In the genomic region with DNA sequence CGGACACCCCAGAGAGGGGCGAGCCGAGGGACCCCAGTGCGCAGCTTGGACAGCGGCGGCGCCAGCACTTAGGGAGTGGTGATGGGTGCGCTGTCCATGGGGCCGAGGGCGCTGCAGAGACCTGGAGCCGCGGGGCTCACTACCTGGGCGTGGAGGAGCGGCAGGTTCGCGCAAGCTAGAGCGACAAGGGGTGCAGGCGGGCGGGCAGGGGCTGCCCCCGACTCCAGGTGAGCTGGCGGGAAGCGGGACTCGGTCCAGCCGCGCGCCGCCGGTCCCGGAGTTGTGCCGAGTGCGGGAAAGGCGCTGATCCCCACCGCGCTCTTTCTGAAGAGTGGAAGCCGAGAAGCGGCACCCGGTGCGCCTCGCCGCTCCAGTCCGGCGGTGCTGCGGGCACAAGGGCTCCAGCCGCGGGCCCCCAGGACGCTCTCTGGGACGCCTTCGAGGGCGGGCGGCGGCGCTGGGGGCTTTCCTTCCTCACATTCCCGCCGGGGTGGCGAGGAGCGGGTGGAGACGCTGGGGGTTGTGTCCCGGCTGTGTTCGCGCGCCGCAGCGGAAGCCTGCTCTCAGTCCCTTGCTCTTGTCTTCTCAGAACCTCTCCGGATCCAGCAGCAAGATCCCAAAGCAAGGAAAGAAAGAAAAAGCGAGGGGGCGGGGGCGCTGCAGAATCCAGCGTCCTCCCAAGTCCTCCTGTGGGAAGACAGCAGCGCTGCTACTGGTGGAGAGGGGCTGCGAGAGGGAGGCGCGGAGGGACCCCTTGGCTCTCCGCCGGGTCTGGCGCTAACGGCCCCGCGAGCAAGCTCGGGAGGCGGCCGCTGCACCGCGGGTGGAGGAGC, we compare ENCODE assay signal across 9 cellular contexts. TPM values are rescaled to one million over a fixed set of nuclear protein-coding genes. Genes with fewer than 3 reads are reported as not detected.
DNase-seq lines count a peak whose midpoint lies in the region; ATAC-seq and TF ChIP-seq lines count a peak whose summit lies in the region.
"Had no signal": no experiment of that assay in that cellular context is flagged by ENCODE, and none has a peak within 500 bp of the region (broad histone marks: within the 10 kb centered on the region; RNA-seq: fewer than 3 reads in every experiment).

A gene with protein sequence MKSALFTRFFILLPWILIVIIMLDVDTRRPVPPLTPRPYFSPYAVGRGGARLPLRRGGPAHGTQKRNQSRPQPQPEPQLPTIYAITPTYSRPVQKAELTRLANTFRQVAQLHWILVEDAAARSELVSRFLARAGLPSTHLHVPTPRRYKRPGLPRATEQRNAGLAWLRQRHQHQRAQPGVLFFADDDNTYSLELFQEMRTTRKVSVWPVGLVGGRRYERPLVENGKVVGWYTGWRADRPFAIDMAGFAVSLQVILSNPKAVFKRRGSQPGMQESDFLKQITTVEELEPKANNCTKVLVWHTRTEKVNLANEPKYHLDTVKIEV (minus strand): TSS at position 610 of the 833 bp plus-strand sequence. CDS start 631 bp downstream, outside the sequence.

- no peak within 1 kb of the TSS for H2BK5ac ChIP-seq in mesenchymal stem cell (ENCODE audit: low read depth, low read length, poor library complexity, severe bottlenecking)

- intact Hi-C loops in transverse colon (cut with DNase I; ENCODE audit: low total_unique reads): no loop called here

- H4K8ac ChIP-seq in mesenchymal stem cell (ENCODE audit: low read length): peak within 1 kb of the TSS; percentile 67

- peak within 1 kb of the TSS; percentile 86 for H3K4me3 ChIP-seq in SK-N-MC
- peak within 1 kb of the TSS; percentile 66 for H3K4me3 ChIP-seq in effector memory CD4-positive, alpha-beta T cell (ENCODE audit: insufficient read depth, low read depth, low read length, poor library complexity, severe bottlenecking)
- H3K4me3 ChIP-seq in mesenchymal stem cell (ENCODE audit: insufficient read depth in 1 of 2, low read depth in 1 of 2, low read length in 2 of 2): peak within 1 kb of the TSS; percentile 52 to 75
- H3K4me3 ChIP-seq in transverse colon: peak within 1 kb of the TSS; percentile 27 to 56 (median 32)

- peak within 1 kb of the TSS; percentile 99 for H3K4me2 ChIP-seq in mesenchymal stem cell (ENCODE audit: low read length, poor library complexity, severe bottlenecking)

- peak within 1 kb of the TSS in 1 of 2 experiments; percentile 9 for H3K23ac ChIP-seq in mesenchymal stem cell (ENCODE audit: low read length in 2 of 2)

- TF ChIP-seq POLR2A in transverse colon (IDR thresholded peaks at IDR 0.05): no peak

- H3K18ac ChIP-seq in mesenchymal stem cell (ENCODE audit: low read depth in 1 of 2, low read length in 2 of 2): no peak within 1 kb of the TSS

- DNase-seq in NCI-H82 (lab: John Stamatoyannopoulos, UW) (peak; percentile 61), NCI-H82 treated with DMSO at 0.1 percent for 48 hours (lab: John Stamatoyannopoulos, UW; ENCODE audit: unreplicated experiment) (no peak), SK-N-MC (ENCODE audit: low read depth, low spot score) (no peak), mesenchymal stem cell (peak; percentile 41), transverse colon (no peak)
- no peak for DNase-seq in effector memory CD4-positive, alpha-beta T cell

- H2BK12ac ChIP-seq in mesenchymal stem cell (ENCODE audit: low read length in 2 of 2): no peak within 1 kb of the TSS

- ATAC-seq in HG02678 (IDR thresholded peaks at IDR 0.05; ENCODE audit: unreplicated experiment): peak; percentile 7
- ATAC-seq in HG03520 (IDR thresholded peaks at IDR 0.05; ENCODE audit: unreplicated experiment): no peak

- TF ChIP-seq CTCF in transverse colon (IDR thresholded peaks at IDR 0.05): no peak

- no peak within 1 kb of the TSS for H3K4ac ChIP-seq in mesenchymal stem cell (ENCODE audit: low read depth in 1 of 2, low read length in 2 of 2)

- no peak within 1 kb of the TSS for H3K27ac ChIP-seq in SK-N-MC
- no peak within 1 kb of the TSS for H3K27ac ChIP-seq in effector memory CD4-positive, alpha-beta T cell (ENCODE audit: insufficient read depth, low read length, poor library complexity, severe bottlenecking)
- no peak within 1 kb of the TSS for H3K27ac ChIP-seq in mesenchymal stem cell (ENCODE audit: low read length, poor library complexity, severe bottlenecking)
- no peak within 1 kb of the TSS for H3K27ac ChIP-seq in transverse colon

- no peak within 1 kb of the TSS for H2BK15ac ChIP-seq in mesenchymal stem cell (ENCODE audit: low read depth, poor library complexity, severe bottlenecking)

- no peak within 1 kb of the TSS for H2BK120ac ChIP-seq in mesenchymal stem cell (ENCODE audit: low read depth, low read length)

- no peak within 1 kb of the TSS for H3K9ac ChIP-seq in SK-N-MC (ENCODE audit: insufficient read length)
- H3K9ac ChIP-seq in mesenchymal stem cell (ENCODE audit: low read length): no peak within 1 kb of the TSS

- H2AK5ac ChIP-seq in mesenchymal stem cell (ENCODE audit: low read length, severe bottlenecking): no peak within 1 kb of the TSS

- H3K36me3 ChIP-seq in SK-N-MC (ENCODE audit: insufficient read depth, low read length): no peaks in the 10 kb centered on the region
- no peaks in the 10 kb centered on the region for H3K36me3 ChIP-seq in effector memory CD4-positive, alpha-beta T cell (ENCODE audit: control insufficient read depth, insufficient read depth, low read length)
- H3K36me3 ChIP-seq in mesenchymal stem cell (ENCODE audit: control insufficient read depth in 1 of 2, insufficient read depth in 2 of 2, low read depth in 1 of 2, low read length in 2 of 2): no peaks in the 10 kb centered on the region
- no peaks in the 10 kb centered on the region for H3K36me3 ChIP-seq in transverse colon

- peaks cover 15% of the 10 kb centered on the region for H3K27me3 ChIP-seq in effector memory CD4-positive, alpha-beta T cell (replicated peaks; ENCODE audit: control insufficient read depth, insufficient read depth, low read length, poor library complexity, severe bottlenecking)
- H3K27me3 ChIP-seq in mesenchymal stem cell (ENCODE audit: control insufficient read depth in 1 of 2, insufficient read depth in 1 of 2, low read length in 2 of 2): peaks cover 55 to 72% of the 10 kb centered on the region in 2 experiments
- H3K27me3 ChIP-seq in transverse colon: peaks cover 74% of the 10 kb centered on the region

- H3K9me3 ChIP-seq in SK-N-MC (ENCODE audit: low read depth, low read length) (no peaks in the 10 kb centered on the region), mesenchymal stem cell (ENCODE audit: control insufficient read depth, low read length) (no peaks in the 10 kb centered on the region), transverse colon (no peaks in the 10 kb centered on the region)
- no peaks in the 10 kb centered on the region for H3K9me3 ChIP-seq in effector memory CD4-positive, alpha-beta T cell (ENCODE audit: control insufficient read depth, low read length)

- H2AFZ ChIP-seq in mesenchymal stem cell (ENCODE audit: low read depth, low read length): peak within 1 kb of the TSS; percentile 74

- no peak within 1 kb of the TSS for H3K14ac ChIP-seq in mesenchymal stem cell (ENCODE audit: low read length in 2 of 2)

- in situ Hi-C loops in transverse colon (cut with MboI; ENCODE audit: low pct_ligation_motif_present in 1 of 4, low pct_unique_long_range_greater_than_20kb in 1 of 4, low sequenced_read_pairs in 3 of 4): no loop called here

- TF ChIP-seq EP300 in transverse colon (IDR thresholded peaks at IDR 0.05; ENCODE audit: low read depth): no peak

- WGBS in mesenchymal stem cell: 1% methylated on average over 60 of the region's 83 CpGs
- 0 to 2% methylated on average over 1 to 83 of the region's 83 CpGs for WGBS in transverse colon (ENCODE audit: low coverage in 1 of 2), 2 donors

- H4K91ac ChIP-seq in mesenchymal stem cell (ENCODE audit: low read length): no peak within 1 kb of the TSS

- H3K79me1 ChIP-seq in mesenchymal stem cell (replicated peaks; ENCODE audit: low read length, poor library complexity, severe bottlenecking): no peaks in the 10 kb centered on the region

- peaks cover 21% of the 10 kb centered on the region for H3K4me1 ChIP-seq in effector memory CD4-positive, alpha-beta T cell (ENCODE audit: control insufficient read depth, insufficient read depth, low read length, poor library complexity, severe bottlenecking)
- peaks cover 21% of the 10 kb centered on the region for H3K4me1 ChIP-seq in mesenchymal stem cell (ENCODE audit: control insufficient read depth, insufficient read depth, low read depth, low read length)
- H3K4me1 ChIP-seq in transverse colon: peaks cover 7 to 21% (median 20%) of the 10 kb centered on the region in 4 donors

RNA-seq across cellular contexts. Expression of the gene that starts here (rescaled TPM):
- not detected for polyA plus RNA-seq in mesenchymal stem cell (2013, experiment 1 of 2)
- not detected for polyA plus RNA-seq in mesenchymal stem cell (2013, experiment 2 of 2)
- not detected for total RNA-seq in transverse colon
- total RNA-seq: dermis microvascular lymphatic vessel endothelial cell had no signal

Comparison
In these comparisons a context has a peak if more than half of its experiments do, and no peak if none do; other contexts are left out.
1. DNase-seq: peak in NCI-H82 (single experiment) and mesenchymal stem cell (single experiment); none in NCI-H82 treated with DMSO at 0.1 percent for 48 hours (single experiment), SK-N-MC (single experiment), effector memory CD4-positive, alpha-beta T cell (0 of 3) and transverse colon (single experiment).
2. H3K4me3 ChIP-seq: peak in every context shown above with its lines; median percentile 86 in SK-N-MC; 66 in effector memory CD4-positive, alpha-beta T cell; 64 in mesenchymal stem cell; 32 in transverse colon.